8 cellular contexts compared by ENCODE assay signal in the genomic region with DNA sequence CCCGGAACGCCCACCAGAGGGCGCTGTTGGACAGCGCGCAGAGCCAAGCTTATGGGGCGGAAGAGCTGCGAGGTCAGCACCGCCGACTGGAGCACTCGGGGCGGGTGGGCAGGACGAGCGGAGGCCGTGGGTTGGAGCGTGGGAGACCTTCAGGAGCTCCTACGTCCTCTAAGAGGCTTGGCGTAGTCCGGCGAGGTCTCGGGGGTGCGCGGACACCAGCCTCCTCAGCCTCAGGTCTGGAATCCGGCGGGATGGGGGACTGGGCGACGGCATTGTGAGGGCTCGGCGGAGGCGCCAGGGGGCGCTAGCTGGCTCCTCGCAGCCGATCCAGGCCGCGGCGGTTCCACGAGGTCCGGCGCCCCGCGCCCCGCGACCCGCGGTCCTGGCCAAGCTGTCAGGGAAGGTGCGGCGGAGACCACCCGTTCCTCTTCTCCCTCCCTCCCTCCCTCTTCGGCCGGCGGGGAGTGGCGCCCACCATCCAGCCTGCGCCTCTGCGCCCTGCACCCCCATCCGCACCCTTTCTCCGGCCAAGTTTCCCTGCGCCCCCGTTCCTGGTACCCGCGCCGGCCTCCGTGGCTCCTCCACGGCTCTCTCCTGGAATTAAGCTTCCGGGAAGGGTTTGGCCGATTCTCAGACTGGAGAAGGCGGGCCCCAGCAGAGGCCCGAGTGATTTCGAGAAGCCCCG. TPM values are rescaled to one million over a fixed set of nuclear protein-coding genes. Genes with fewer than 3 reads are reported as not detected.
A peak's percentile ranks its signal among the peaks of the same experiment; 100 is the strongest.
DNase-seq lines count a peak whose midpoint lies in the region; ATAC-seq, FAIRE-seq and TF ChIP-seq lines count a peak whose summit lies in the region.

No MANE protein-coding gene starts in this region.

- ATAC-seq in thoracic aorta (ENCODE audit: insufficient number of reproducible peaks, low FRiP score, low read depth): peak; percentile 68

- H3K27me3 ChIP-seq in SJCRH30: peaks cover 18% of the 10 kb centered on the region
- H3K27me3 ChIP-seq in osteoblast (ENCODE audit: insufficient read depth, low read length): peaks cover 94% of the 10 kb centered on the region
- peaks cover 41% of the 10 kb centered on the region for H3K27me3 ChIP-seq in thoracic aorta (replicated peaks; ENCODE audit: insufficient read depth)

- peaks cover 7% of the 10 kb centered on the region for H4K20me1 ChIP-seq in osteoblast (ENCODE audit: insufficient read depth, low read length)

- H3K9me3 ChIP-seq in SJCRH30 (replicated peaks): no peaks in the 10 kb centered on the region
- no peaks in the 10 kb centered on the region for H3K9me3 ChIP-seq in osteoblast (ENCODE audit: low read depth, low read length)
- H3K9me3 ChIP-seq in thoracic aorta: no peaks in the 10 kb centered on the region

- H3K27ac ChIP-seq in SJCRH30: no peak overlapping the region
- H3K27ac ChIP-seq in osteoblast (ENCODE audit: low read depth, low read length): no peak overlapping the region
- H3K27ac ChIP-seq in thoracic aorta: no peak overlapping the region

- peak; percentile 41 for DNase-seq in GF-D8 (lab: John Stamatoyannopoulos, UW)
- DNase-seq in H54 (ENCODE audit: insufficient read length, low spot score): peak; percentile 78
- peak; percentile 90 for DNase-seq in LoVo (ENCODE audit: low spot score)
- peak; percentile 49 to 74 for DNase-seq in SJCRH30
- peak; percentile 63 to 79 (median 72) for DNase-seq in activated naive CD4-positive, alpha-beta T cell (lab: John Stamatoyannopoulos, UW)
- DNase-seq in germinal center (ENCODE audit: low spot score): peak; percentile 87
- peak; percentile 99 for DNase-seq in osteoblast (ENCODE audit: insufficient read length, low spot score, missing footprints)
- DNase-seq in thoracic aorta (ENCODE audit: low spot score): no peak

- TF ChIP-seq CTCF in osteoblast (IDR thresholded peaks at IDR 0.05; ENCODE audit: extremely low read depth, low read depth, low read length): peak; percentile 84
- TF ChIP-seq CTCF in thoracic aorta (IDR thresholded peaks at IDR 0.05): peak; percentile 98

- FAIRE-seq in H54 (lab: Jason Lieb, UNC): no peak

- no peak for TF ChIP-seq POLR2A in H54 (IDR thresholded peaks at IDR 0.05; ENCODE audit: low read depth, low read length)

- H3K79me2 ChIP-seq in osteoblast (ENCODE audit: insufficient read depth, low read length): no peaks in the 10 kb centered on the region

- peak overlapping the region; percentile 88 for H3K4me2 ChIP-seq in osteoblast (ENCODE audit: insufficient read depth, low read length)

- peak overlapping the region; percentile 89 for H2AFZ ChIP-seq in osteoblast (ENCODE audit: low read length)

- no peaks in the 10 kb centered on the region for H3K36me3 ChIP-seq in SJCRH30
- no peaks in the 10 kb centered on the region for H3K36me3 ChIP-seq in osteoblast (ENCODE audit: insufficient read depth, low read length)
- H3K36me3 ChIP-seq in thoracic aorta: no peaks in the 10 kb centered on the region

- H3K4me3 ChIP-seq in SJCRH30 (peak overlapping the region; percentile 45), osteoblast (ENCODE audit: insufficient read depth, low read length) (peak overlapping the region; percentile 67), thoracic aorta (peak overlapping the region; percentile 78)

- H3K4me1 ChIP-seq in SJCRH30: no peaks in the 10 kb centered on the region
- no peaks in the 10 kb centered on the region for H3K4me1 ChIP-seq in osteoblast (ENCODE audit: insufficient read depth, low read length)
- peaks cover 3 to 14% of the 10 kb centered on the region in 2 donors for H3K4me1 ChIP-seq in thoracic aorta (ENCODE audit: control insufficient read depth in 1 of 2, low read depth in 2 of 2)

RNA-seq across cellular contexts. Expression of a gene that starts 24.3 kb away (rescaled TPM):
- 47.0 and 50.5 TPM in 2 replicates for total RNA-seq in SJCRH30 (2014; rRNA removed; shearing (Covaris generic))
- total RNA-seq in osteoblast (50.7 and 61.2 TPM in 2 replicates), thoracic aorta (10 to 100 TPM; 89.2 to 89.8 TPM)
